In genomic region chr18:30985753-30986152, GRCh38 we compare ENCODE assay signal across 22 cellular contexts. TPM values are rescaled to one million over a fixed set of nuclear protein-coding genes. Genes with fewer than 3 reads are reported as not detected.
DNase-seq lines count a peak whose midpoint lies in the region; ATAC-seq, FAIRE-seq and TF ChIP-seq lines count a peak whose summit lies in the region.
"Had no signal": no experiment of that assay in that cellular context is flagged by ENCODE, and none has a peak within 500 bp of the region (broad histone marks: within the 10 kb centered on the region; RNA-seq: fewer than 3 reads in every experiment).

No MANE protein-coding gene starts in this region.

- ATAC-seq in GM12878, result no peak
- ATAC-seq: HCT116 had no signal

- H3K79me2 ChIP-seq in GM12878 (ENCODE audit: control insufficient read depth, insufficient read depth, low read length) (no peaks in the 10 kb centered on the region), keratinocyte (ENCODE audit: control insufficient read depth, insufficient read depth, low read length) (no peaks in the 10 kb centered on the region)

- H3K27me3 ChIP-seq in breast epithelium (no peaks in the 10 kb centered on the region), GM12878 (replicated peaks in 1 of 2; ENCODE audit: control insufficient read depth in 2 of 2, insufficient read depth in 2 of 2, low read length in 1 of 2) (no peaks in the 10 kb centered on the region; a peak in 1 of 4 replicates), keratinocyte (ENCODE audit: control insufficient read depth, extremely low read depth, insufficient read depth, low read length) (no peaks in the 10 kb centered on the region)
- H3K27me3 ChIP-seq: BE2C, SJSA1 had no signal

- TF ChIP-seq POLR2A in breast epithelium (IDR thresholded peaks at IDR 0.05) (no peak), GM12878 (IDR thresholded peaks at IDR 0.05; ENCODE audit: low read depth, low read length) (no peak)

- TF ChIP-seq CTCF in MCF 10A (IDR thresholded peaks at IDR 0.05; ENCODE audit: unreplicated experiment), result no peak
- TF ChIP-seq CTCF in breast epithelium (IDR thresholded peaks at IDR 0.05), result no peak
- no peak for TF ChIP-seq CTCF in GM12878 (IDR thresholded peaks at IDR 0.05 in 2 of 3, conservative IDR thresholded peaks at IDR 0.05 in 1 of 3; ENCODE audit: control insufficient read depth in 2 of 3, extremely low read depth in 1 of 3, insufficient read depth in 1 of 3, low read depth in 3 of 3, low read length in 3 of 3)
- no peak for TF ChIP-seq CTCF in keratinocyte (optimal IDR thresholded peaks at IDR 0.05 in 1 of 3, IDR thresholded peaks at IDR 0.05 in 1 of 3, conservative IDR thresholded peaks at IDR 0.05 in 1 of 3; ENCODE audit: extremely low read depth in 1 of 3, insufficient read depth in 2 of 3, low read length in 3 of 3)
- no peak for TF ChIP-seq CTCF in type B pancreatic cell (conservative IDR thresholded peaks at IDR 0.05)

- no peak overlapping the region for H3K4me2 ChIP-seq in GM12878 (ENCODE audit: control insufficient read depth, insufficient read depth)
- no peak overlapping the region for H3K4me2 ChIP-seq in keratinocyte (ENCODE audit: control insufficient read depth, extremely low read depth, insufficient read depth, low read depth, low read length)
- H3K4me2 ChIP-seq: PC-9 had no signal

- H3K27ac Mint-ChIP-seq in MCF 10A (ENCODE audit: low read depth, unreplicated experiment) (peak overlapping the region; percentile 38), type B pancreatic cell (peak overlapping the region; percentile 14)
- H3K27ac Mint-ChIP-seq in activated CD4-positive, alpha-beta T cell treated with anti-CD3 and anti-CD28 coated beads, Interleukin-2, amount 10 ng/mL, durations not matched to agents 7 days and 5 days, result no peak overlapping the region

- H4K20me1 ChIP-seq in GM12878 (ENCODE audit: control insufficient read depth, insufficient read depth), result no peaks in the 10 kb centered on the region
- no peaks in the 10 kb centered on the region for H4K20me1 ChIP-seq in keratinocyte (ENCODE audit: control insufficient read depth, extremely low read depth, insufficient read depth, low read length)

- H3K36me3 ChIP-seq in breast epithelium, result no peaks in the 10 kb centered on the region
- H3K36me3 ChIP-seq in GM12878 (ENCODE audit: control insufficient read depth in 2 of 2, insufficient read depth in 2 of 2, low read length in 1 of 2), result no peaks in the 10 kb centered on the region
- H3K36me3 ChIP-seq in keratinocyte (ENCODE audit: control insufficient read depth in 2 of 2, extremely low read depth in 1 of 2, insufficient read depth in 2 of 2, low read length in 2 of 2), result no peaks in the 10 kb centered on the region
- H3K36me3 ChIP-seq: BE2C, SJSA1 had no signal

- no peak for TF ChIP-seq RAD21 in GM12878 (IDR thresholded peaks at IDR 0.05; ENCODE audit: insufficient read depth, low read depth, low read length)

- H3K4me1 ChIP-seq in breast epithelium (no peaks in the 10 kb centered on the region), GM12878 (ENCODE audit: control insufficient read depth, insufficient read depth, low read length) (no peaks in the 10 kb centered on the region), keratinocyte (ENCODE audit: control insufficient read depth, extremely low read depth, insufficient read depth, low read length) (peaks cover 34% of the 10 kb centered on the region)
- H3K4me1 ChIP-seq: BE2C had no signal

- RAD21 ChIA-PET in GM12878 (lab: Charles Lee; ENCODE audit: unreplicated experiment), result no interaction called here

- POLR2A ChIA-PET in MCF 10A (lab: Yijun Ruan, JAX) (interaction anchor here (1.8 to 3.6 kb wide), 2 partner anchors 16 to 56 kb away, joined by 6 to 25 read pairs; partner anchors contain the start of gene DSC3), GM12878 (lab: Charles Lee) (no interaction called here)
- POLR2A ChIA-PET in activated CD4-positive, alpha-beta T cell treated with anti-CD3 and anti-CD28 coated beads, Interleukin-2, amount 10 ng/mL, durations not matched to agents 7 days and 5 days (lab: Charles Lee), result no interaction called here

- in situ Hi-C loops in GM12878 (cut with MboI), result no loop called here

- intact Hi-C loops in MCF 10A (cut with micrococcal nuclease), result loop anchor here (10.0 kb wide), 1 partner anchor 259 kb away; no protein-coding TSS in a partner anchor
- intact Hi-C loops in breast epithelium (cut with DNase I; ENCODE audit: low total_unique reads), result no loop called here
- intact Hi-C loops in GM12878 (cut with micrococcal nuclease; ENCODE audit: unreplicated experiment), result no loop called here

- peaks cover 16% of the 10 kb centered on the region for H3K4me1 Mint-ChIP-seq in MCF 10A (ENCODE audit: insufficient read depth, unreplicated experiment)
- H3K4me1 Mint-ChIP-seq in type B pancreatic cell (ENCODE audit: unreplicated experiment), result no peaks in the 10 kb centered on the region
- H3K4me1 Mint-ChIP-seq in activated CD4-positive, alpha-beta T cell treated with anti-CD3 and anti-CD28 coated beads, Interleukin-2, amount 10 ng/mL, durations not matched to agents 7 days and 5 days, result no peaks in the 10 kb centered on the region

- FAIRE-seq in GM12878 (lab: Jason Lieb, UNC), result no peak
- peak; percentile 81 for FAIRE-seq in keratinocyte (lab: Jason Lieb, UNC)
- FAIRE-seq: D721Med had no signal

- H2AFZ ChIP-seq in GM12878 (ENCODE audit: control insufficient read depth, low read depth, low read length) (no peak overlapping the region), keratinocyte (ENCODE audit: control insufficient read depth, low read length) (no peak overlapping the region)
- H2AFZ ChIP-seq: PC-9 had no signal

- DNase-seq in MCF 10A (ENCODE audit: unreplicated experiment) (no peak), breast epithelium (ENCODE audit: low spot score in 2 of 2) (no peak), GM12878 (ENCODE audit: low read depth, low spot score) (no peak), keratinocyte (ENCODE audit: low read depth, low spot score) (no peak), type B pancreatic cell (ENCODE audit: extremely low spot score, unreplicated experiment) (no peak), kidney tubule cell (ENCODE audit: low spot score) (no peak)
- no peak for DNase-seq in activated CD4-positive, alpha-beta T cell treated with anti-CD3 and anti-CD28 coated beads, Interleukin-2, amount 10 ng/mL, durations not matched to agents 7 days and 5 days
- DNase-seq in stimulated activated CD4-positive, alpha-beta T cell treated with anti-CD3 and anti-CD28 coated beads, Interleukin-1b, Interleukin-23, amount 100 ng/mL, for 48 hours, result no peak
- DNase-seq: 8988T; ACHN; BE2C; CD4-positive, CD25-positive, alpha-beta regulatory T cell; GOT3; KG1; MM.1S; NCI-H2029; NCI-H526 treated with DMSO at 0.1 percent for 48 hours; PC-9; Right ventricle myocardium superior had no signal

- H3K9ac ChIP-seq in GM12878 (ENCODE audit: control insufficient read depth, insufficient read depth, low read length), result no peak overlapping the region
- H3K9ac ChIP-seq in keratinocyte (ENCODE audit: control insufficient read depth, extremely low read depth, insufficient read depth, low read length), result no peak overlapping the region

- dilution Hi-C loops in keratinocyte (cut with MboI; ENCODE audit: extremely low pct_ligation_motif_present, low sequenced_read_pairs), result no loop called here

- SMC1A ChIA-PET in GM12878 (lab: Charles Lee; ENCODE audit: uncharacterized antibody, unreplicated experiment), result no interaction called here

- no peaks in the 10 kb centered on the region for H3K9me3 Mint-ChIP-seq in MCF 10A (ENCODE audit: unreplicated experiment)
- H3K9me3 Mint-ChIP-seq in type B pancreatic cell, result no peaks in the 10 kb centered on the region
- peaks cover 2% of the 10 kb centered on the region for H3K9me3 Mint-ChIP-seq in activated CD4-positive, alpha-beta T cell treated with anti-CD3 and anti-CD28 coated beads, Interleukin-2, amount 10 ng/mL, durations not matched to agents 7 days and 5 days

- H3K27me3 Mint-ChIP-seq in MCF 10A (ENCODE audit: insufficient read depth, unreplicated experiment) (no peaks in the 10 kb centered on the region), type B pancreatic cell (no peaks in the 10 kb centered on the region)
- H3K27me3 Mint-ChIP-seq in activated CD4-positive, alpha-beta T cell treated with anti-CD3 and anti-CD28 coated beads, Interleukin-2, amount 10 ng/mL, durations not matched to agents 7 days and 5 days, result no peaks in the 10 kb centered on the region
- H3K27me3 Mint-ChIP-seq: CD4-positive, CD25-positive, alpha-beta regulatory T cell had no signal

- H3K4me3 ChIP-seq in breast epithelium (no peak overlapping the region), GM12878 (no peak overlapping the region), keratinocyte (ENCODE audit: control insufficient read depth in 2 of 3, extremely low read depth in 1 of 3, insufficient read depth in 2 of 3, low read depth in 1 of 3, low read length in 3 of 3) (no peak overlapping the region)
- H3K4me3 ChIP-seq: PC-9, SJSA1 had no signal

- H3K9me3 ChIP-seq in breast epithelium, result no peaks in the 10 kb centered on the region
- H3K9me3 ChIP-seq in GM12878 (replicated peaks; ENCODE audit: control insufficient read depth, insufficient read depth, low read length), result no peaks in the 10 kb centered on the region
- H3K9me3 ChIP-seq in keratinocyte (ENCODE audit: control insufficient read depth, low read depth, low read length), result no peaks in the 10 kb centered on the region
- H3K9me3 ChIP-seq: BE2C, SJSA1 had no signal

- 69% methylated on average over 12 of the region's 12 CpGs for WGBS in GM12878 (ENCODE audit: insufficient coverage, insufficient replicate concordance, low lambda C conversion rate, missing lambda C conversion rate)

- CTCF ChIA-PET in MCF 10A (lab: Yijun Ruan, JAX), result interaction anchor here (1.0 kb wide), 2 partner anchors 13 to 525 kb away, joined by 3 to 4 read pairs; no protein-coding TSS in a partner anchor
- CTCF ChIA-PET in GM12878 (lab: Yijun Ruan, JAX), result interaction anchor here (1.4 kb wide), 1 partner anchor 14 kb away, joined by 3 read pairs; no protein-coding TSS in a partner anchor
- CTCF ChIA-PET in activated CD4-positive, alpha-beta T cell treated with anti-CD3 and anti-CD28 coated beads, Interleukin-2, amount 10 ng/mL, durations not matched to agents 7 days and 5 days (lab: Charles Lee), result no interaction called here

- H3K9me1 ChIP-seq in keratinocyte (ENCODE audit: control insufficient read depth, extremely low read depth, insufficient read depth, low read length), result peaks cover 4% of the 10 kb centered on the region

- no TSS peak for BruUV-seq in MCF 10A (replicated peaks; lab: Mats Ljungman, UMichigan)
- no TSS peak for BruUV-seq in GM12878 (replicated peaks; lab: Mats Ljungman, UMichigan)

- no peak for TF ChIP-seq EP300 in GM12878 (IDR thresholded peaks at IDR 0.05; ENCODE audit: borderline replicate concordance in 1 of 2, control insufficient read depth in 1 of 2, low read depth in 2 of 2, low read length in 2 of 2)

- no peaks in the 10 kb centered on the region for H3K36me3 Mint-ChIP-seq in MCF 10A (ENCODE audit: insufficient read depth, unreplicated experiment)
- H3K36me3 Mint-ChIP-seq in type B pancreatic cell, result no peaks in the 10 kb centered on the region
- H3K36me3 Mint-ChIP-seq in activated CD4-positive, alpha-beta T cell treated with anti-CD3 and anti-CD28 coated beads, Interleukin-2, amount 10 ng/mL, durations not matched to agents 7 days and 5 days (ENCODE audit: low read depth), result no peaks in the 10 kb centered on the region
- H3K36me3 Mint-ChIP-seq: CD4-positive, CD25-positive, alpha-beta regulatory T cell had no signal

- H3K4me3 Mint-ChIP-seq in MCF 10A (ENCODE audit: unreplicated experiment) (no peak overlapping the region), type B pancreatic cell (no peak overlapping the region)
- H3K4me3 Mint-ChIP-seq in activated CD4-positive, alpha-beta T cell treated with anti-CD3 and anti-CD28 coated beads, Interleukin-2, amount 10 ng/mL, durations not matched to agents 7 days and 5 days, result no peak overlapping the region
- H3K4me3 Mint-ChIP-seq: CD4-positive, CD25-positive, alpha-beta regulatory T cell had no signal

- H3K27ac ChIP-seq in breast epithelium (no peak overlapping the region), GM12878 (ENCODE audit: control insufficient read depth, insufficient read depth) (no peak overlapping the region), keratinocyte (ENCODE audit: control insufficient read depth, insufficient read depth, low read length) (peak overlapping the region; percentile 2)
- H3K27ac ChIP-seq: PC-9, SJSA1 had no signal

RNA-seq across cellular contexts. Expression of gene DSC3, which starts 56.8 kb away (rescaled TPM):
- total RNA-seq in MCF 10A (2022), result 56.2 and 60.8 TPM in 2 replicates
- 10 to 100 TPM in 2 of 3 donors, not detected in 1; 17.0 to 54.3 TPM for total RNA-seq in breast epithelium
- not detected in 2 replicates for total RNA-seq in GM12878 (2013; cell fraction: nucleolus; rRNA removed)
- total RNA-seq in GM12878 (2014; rRNA removed), result 2.4 and 3.4 TPM in 2 replicates
- total RNA-seq in GM12878 (2014; rRNA removed; fragmentation: Illumina TruSeq; extraction: Trizol), result 2.9 and 3.5 TPM in 2 replicates
- 1.8 and 1.9 TPM in 2 replicates for total RNA-seq in GM12878 (2021)
- polyA plus RNA-seq in GM12878 (2011; ENCODE audit: low read depth), result 0.30 TPM
- 0.01 TPM in 1 of 2 replicates, not detected in the other for polyA plus RNA-seq in GM12878 (2011; rRNA removed)
- polyA plus RNA-seq in GM12878 (2011; cell fraction: cytosol; rRNA removed), result not detected in 2 replicates
- polyA plus RNA-seq in GM12878 (2011; cell fraction: nucleus; rRNA removed), result 0.01 TPM in 1 of 2 replicates, not detected in the other
- 0.30 and 0.44 TPM in 2 replicates for polyA plus RNA-seq in GM12878 (2012)
- polyA plus RNA-seq in GM12878 (2014; fragmentation: Illumina TruSeq; extraction: Trizol), result 2.2 and 3.6 TPM in 2 replicates
- under 1 TPM; 0.58 to 0.73 TPM for polyA plus RNA-seq in GM12878 (2014; fragmentation: Nextera tagmentation; extraction: Ambion mirVana)
- 0.85 and 2.0 TPM in 2 replicates for polyA plus RNA-seq in GM12878 (2014; rRNA removed)
- 1 to 10 TPM in 1 of 2 experiments, under 1 TPM in 1; 0.95 to 1.3 TPM for polyA plus RNA-seq in GM12878 (2016; fragmentation: Nextera tagmentation; extraction: Ambion mirVana)
- not detected in 2 replicates for polyA minus RNA-seq in GM12878 (2011; rRNA and poly(A)+ RNA removed)
- not detected in 2 replicates for polyA minus RNA-seq in GM12878 (2011; cell fraction: cytosol; rRNA and poly(A)+ RNA removed)
- not detected in 2 replicates for polyA minus RNA-seq in GM12878 (2011; cell fraction: nucleus; rRNA and poly(A)+ RNA removed)
- 92.5 to 116 TPM (median 103 TPM) in 3 replicates for polyA plus RNA-seq in keratinocyte
- 133 TPM for polyA plus RNA-seq in keratinocyte (2011; ENCODE audit: low read depth)
- polyA plus RNA-seq in keratinocyte (2011; cell fraction: cytosol; rRNA removed), result 37.2 and 55.2 TPM in 2 replicates
- polyA plus RNA-seq in keratinocyte (2011; cell fraction: nucleus; rRNA removed), result 229 and 268 TPM in 2 replicates
- polyA plus RNA-seq in keratinocyte (2012; ENCODE audit: low replicate concordance), result 117 and 167 TPM in 2 replicates
- polyA minus RNA-seq in keratinocyte, result 35.2 to 208 TPM (median 137 TPM) in 3 replicates
- 111 TPM for polyA minus RNA-seq in keratinocyte (2011; cell fraction: cytosol; rRNA and poly(A)+ RNA removed)
- 303 and 604 TPM in 2 replicates for polyA minus RNA-seq in keratinocyte (2011; cell fraction: nucleus; rRNA and poly(A)+ RNA removed)
- 67.7 and 306 TPM in 2 replicates for total RNA-seq in type B pancreatic cell (ENCODE audit: low replicate concordance)
- not detected for total RNA-seq in activated CD4-positive, alpha-beta T cell treated with anti-CD3 and anti-CD28 coated beads, Interleukin-2, amount 10 ng/mL, durations not matched to agents 7 days and 5 days
- total RNA-seq: CD4-positive, CD25-positive, alpha-beta regulatory T cell; PC-9; Right ventricle myocardium superior had no signal
- polyA plus RNA-seq: CD4-positive, CD25-positive, alpha-beta regulatory T cell had no signal
